30 cellular contexts compared by ENCODE assay signal in the genomic region with DNA sequence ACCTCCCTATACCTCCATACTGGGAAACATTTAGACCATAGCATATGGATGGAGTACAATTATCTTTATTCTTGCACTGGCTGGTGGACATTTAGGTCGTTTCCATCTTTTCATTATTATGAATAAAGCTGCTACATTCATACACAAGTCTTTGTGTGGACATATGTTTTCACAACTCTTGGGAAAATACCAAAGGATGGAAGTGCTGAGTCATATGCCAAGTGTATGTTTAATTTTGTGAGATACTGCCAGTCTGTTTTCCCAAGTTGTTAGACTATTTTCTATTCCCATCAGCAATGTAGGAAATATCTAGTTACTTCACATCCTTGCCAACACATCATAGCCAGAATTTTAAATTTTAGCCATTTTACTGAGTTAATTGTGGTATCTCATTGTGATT.
DNase-seq lines count a peak whose midpoint lies in the region; ATAC-seq and TF ChIP-seq lines count a peak whose summit lies in the region.
"Had no signal": no experiment of that assay in that cellular context is flagged by ENCODE, and none has a peak within 500 bp of the region (broad histone marks: within the 10 kb centered on the region; RNA-seq: fewer than 3 reads in every experiment).

No MANE protein-coding gene starts in this region.

- no peak overlapping the region for H3K4me2 ChIP-seq in OCI-LY7 (ENCODE audit: low read length)
- H3K4me2 ChIP-seq: BLaER1 had no signal

- no peaks in the 10 kb centered on the region for H3K9me3 ChIP-seq in OCI-LY7 (ENCODE audit: low read length)

- H3K4me3 Mint-ChIP-seq in osteocyte (ENCODE audit: unreplicated experiment), result no peak overlapping the region
- H3K4me3 Mint-ChIP-seq: activated naive CD4-positive, alpha-beta T cell treated with anti-CD3 and anti-CD28 coated beads, Interleukin-2, amount 50 U/mL, for 24 hours; naive B cell had no signal

- no peak overlapping the region for H3K27ac ChIP-seq in OCI-LY7 (ENCODE audit: low read depth, low read length, poor library complexity, severe bottlenecking)
- H3K27ac ChIP-seq: BLaER1, epithelial cell of prostate, heart right ventricle, tibial artery had no signal

- CTCF ChIA-PET in OCI-LY7 (lab: Charles Lee; ENCODE audit: unreplicated experiment), result no interaction called here

- peak overlapping the region; percentile 88 for H3K27ac Mint-ChIP-seq in osteocyte (ENCODE audit: unreplicated experiment)
- no peak overlapping the region for H3K27ac Mint-ChIP-seq in activated naive CD4-positive, alpha-beta T cell treated with anti-CD3 and anti-CD28 coated beads, Interleukin-2, amount 50 U/mL, for 72 hours
- H3K27ac Mint-ChIP-seq: activated naive CD4-positive, alpha-beta T cell treated with anti-CD3 and anti-CD28 coated beads, Interleukin-2, amount 50 U/mL, for 24 hours; naive B cell had no signal

- H2AFZ ChIP-seq in OCI-LY7 (ENCODE audit: low read length), result no peak overlapping the region

- BruUV-seq in OCI-LY7 (replicated peaks; lab: Mats Ljungman, UMichigan), result no TSS peak

- intact Hi-C loops in OCI-LY7 (cut with micrococcal nuclease; ENCODE audit: unreplicated experiment), result no loop called here

- H3K9me2 ChIP-seq in OCI-LY7 (ENCODE audit: insufficient read depth, low read length), result no peaks in the 10 kb centered on the region

- POLR2A ChIA-PET in OCI-LY7 (lab: Charles Lee), result no interaction called here

- no peak for TF ChIP-seq CTCF in osteocyte (IDR thresholded peaks at IDR 0.05)
- TF ChIP-seq CTCF in OCI-LY7 (conservative IDR thresholded peaks at IDR 0.05; ENCODE audit: low read length), result no peak

- no peaks in the 10 kb centered on the region for H4K20me1 ChIP-seq in OCI-LY7 (ENCODE audit: insufficient read depth, low read length)
- H4K20me1 ChIP-seq: BLaER1 had no signal

- ATAC-seq in activated naive CD4-positive, alpha-beta T cell treated with anti-CD3 and anti-CD28 coated beads, Interleukin-2, amount 50 U/mL, for 72 hours, result no peak
- ATAC-seq: heart right ventricle, left ventricle myocardium superior, right cardiac atrium had no signal

- H3K79me2 ChIP-seq in OCI-LY7 (ENCODE audit: insufficient read depth, low read depth, low read length), result no peaks in the 10 kb centered on the region

- H3K27me3 Mint-ChIP-seq in osteocyte (ENCODE audit: unreplicated experiment), result no peaks in the 10 kb centered on the region
- H3K27me3 Mint-ChIP-seq: activated naive CD4-positive, alpha-beta T cell treated with anti-CD3 and anti-CD28 coated beads, Interleukin-2, amount 50 U/mL, for 24 hours; naive B cell had no signal

- peaks cover 17% of the 10 kb centered on the region for H3K9me3 Mint-ChIP-seq in osteocyte (ENCODE audit: unreplicated experiment)
- peaks cover 11 to 25% of the 10 kb centered on the region in 2 donors for H3K9me3 Mint-ChIP-seq in activated naive CD4-positive, alpha-beta T cell treated with anti-CD3 and anti-CD28 coated beads, Interleukin-2, amount 50 U/mL, for 72 hours
- H3K9me3 Mint-ChIP-seq: activated naive CD4-positive, alpha-beta T cell treated with anti-CD3 and anti-CD28 coated beads, Interleukin-2, amount 50 U/mL, for 24 hours had no signal

- H3K4me3 ChIP-seq in OCI-LY7 (ENCODE audit: low read depth, low read length, poor library complexity, severe bottlenecking), result no peak overlapping the region
- H3K4me3 ChIP-seq: BLaER1, heart right ventricle, tibial artery had no signal

- H3K36me3 Mint-ChIP-seq in osteocyte (ENCODE audit: unreplicated experiment), result no peaks in the 10 kb centered on the region
- H3K36me3 Mint-ChIP-seq in activated naive CD4-positive, alpha-beta T cell treated with anti-CD3 and anti-CD28 coated beads, Interleukin-2, amount 50 U/mL, for 72 hours, result peaks cover 0 to 4% of the 10 kb centered on the region in 2 donors
- H3K36me3 Mint-ChIP-seq: activated naive CD4-positive, alpha-beta T cell treated with anti-CD3 and anti-CD28 coated beads, Interleukin-2, amount 50 U/mL, for 24 hours; naive B cell had no signal

- no peaks in the 10 kb centered on the region for H3K4me1 ChIP-seq in OCI-LY7 (ENCODE audit: insufficient read depth, low read length, poor library complexity, severe bottlenecking)
- H3K4me1 ChIP-seq: BLaER1, heart right ventricle, tibial artery had no signal

- no peaks in the 10 kb centered on the region for H3K36me3 ChIP-seq in OCI-LY7 (ENCODE audit: insufficient read depth, low read length)
- H3K36me3 ChIP-seq: BLaER1, heart right ventricle, tibial artery had no signal

- peaks cover 20% of the 10 kb centered on the region for H3K4me1 Mint-ChIP-seq in osteocyte (ENCODE audit: unreplicated experiment)
- H3K4me1 Mint-ChIP-seq: activated naive CD4-positive, alpha-beta T cell treated with anti-CD3 and anti-CD28 coated beads, Interleukin-2, amount 50 U/mL, for 24 hours; naive B cell had no signal

- DNase-seq in DMS53 (lab: John Stamatoyannopoulos, UW), result peak; percentile 42
- DNase-seq in NCI-H226, result peak; percentile 55
- DNase-seq in cerebellum (ENCODE audit: low spot score), result peak; percentile 15
- no peak for DNase-seq in osteocyte (ENCODE audit: extremely low spot score, unreplicated experiment)
- DNase-seq in OCI-LY7 (ENCODE audit: low spot score), result no peak
- DNase-seq in activated naive CD4-positive, alpha-beta T cell treated with anti-CD3 and anti-CD28 coated beads, Interleukin-2, amount 50 U/mL, for 72 hours (ENCODE audit: low spot score in 2 of 2), result no peak
- no peak for DNase-seq in NCI-H1694 (lab: John Stamatoyannopoulos, UW)
- DNase-seq: activated CD8-positive, alpha-beta memory T cell treated with anti-CD3 and anti-CD28 coated beads for 24 hours; activated T-cell treated with anti-CD3 and anti-CD28 coated beads for 4 hours; DMS79 treated with DMSO at 0.1 percent for 48 hours; effector CD8-positive, alpha-beta T cell; foreskin fibroblast; GF-D8; heart right ventricle; KG1; kidney; left ventricle myocardium superior; MM.1S; naive B cell; NCI-H1105 treated with DMSO at 0.1 percent for 48 hours; NCI-H1930; NCI-H526; posterior cingulate gyrus; right cardiac atrium; Right ventricle myocardium superior; stimulated activated CD4-positive, alpha-beta T cell treated with anti-CD3 and anti-CD28 coated beads, Interleukin-2, amount 100 ng/mL, for 48 hours; tibial artery had no signal

Comparison
In these comparisons a context has a peak if more than half of its experiments do, and no peak if none do; other contexts are left out.
1. DNase-seq: peak in DMS53 (single experiment), NCI-H226 (single experiment) and cerebellum (single experiment); none in osteocyte (single experiment), OCI-LY7 (single experiment), activated naive CD4-positive, alpha-beta T cell treated with anti-CD3 and anti-CD28 coated beads, Interleukin-2, amount 50 U/mL, for 72 hours (0 of 2) and NCI-H1694 (single experiment).